15 cellular contexts compared by ENCODE assay signal in the genomic region with DNA sequence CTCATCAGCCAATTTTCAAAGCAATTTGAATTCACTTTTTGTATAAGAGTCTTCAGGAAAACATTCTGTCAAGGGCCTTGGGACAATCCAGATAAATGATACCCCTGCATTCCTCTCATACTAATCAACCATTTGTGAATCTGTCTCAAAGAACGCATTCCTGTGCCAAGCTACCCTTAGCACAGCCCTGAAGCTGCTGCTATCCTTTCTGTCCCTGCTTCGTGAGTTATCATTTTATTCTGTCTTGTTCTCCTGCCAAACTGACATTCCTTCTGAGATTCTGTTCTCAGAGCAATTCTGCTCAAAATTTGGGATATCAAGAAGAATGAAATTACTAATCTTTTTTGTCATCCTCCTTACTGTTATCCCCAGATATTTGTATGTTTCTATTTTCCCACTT.
DNase-seq lines count a peak whose midpoint lies in the region; ATAC-seq, FAIRE-seq and TF ChIP-seq lines count a peak whose summit lies in the region.
"Had no signal": no experiment of that assay in that cellular context is flagged by ENCODE, and none has a peak within 500 bp of the region (broad histone marks: within the 10 kb centered on the region; RNA-seq: fewer than 3 reads in every experiment).

No MANE protein-coding gene starts in this region.

- H3K4me3 ChIP-seq in Panc1 (ENCODE audit: low read depth in 2 of 2, low read length in 2 of 2) (no peak overlapping the region), endothelial cell of umbilical vein (replicated peaks in 1 of 3; ENCODE audit: insufficient read depth in 1 of 3, low read depth in 1 of 3, low read length in 3 of 3) (no peak overlapping the region), OCI-LY7 (ENCODE audit: low read depth, low read length, poor library complexity, severe bottlenecking) (no peak overlapping the region)

- H3K36me3 Mint-ChIP-seq in nephron progenitor cell (ENCODE audit: low read depth), result no peaks in the 10 kb centered on the region
- H3K36me3 Mint-ChIP-seq: activated naive CD4-positive, alpha-beta T cell treated with anti-CD3 and anti-CD28 coated beads, Interleukin-2, amount 50 U/mL, for 72 hours; immature natural killer cell had no signal

- H3K27me3 Mint-ChIP-seq in nephron progenitor cell (ENCODE audit: low read depth, poor library complexity), result peaks cover 2% of the 10 kb centered on the region

- no peak for ATAC-seq in Panc1
- ATAC-seq: activated naive CD4-positive, alpha-beta T cell treated with anti-CD3 and anti-CD28 coated beads, Interleukin-2, amount 50 U/mL, for 72 hours; PC-3 had no signal

- POLR2A ChIA-PET in Panc1 (lab: Charles Lee) (interaction anchor here (0.6 kb wide), 1 partner anchor 29 kb away, joined by 3 read pairs; no protein-coding TSS in a partner anchor), endothelial cell of umbilical vein (lab: Charles Lee) (no interaction called here), OCI-LY7 (lab: Charles Lee) (interaction anchor here (0.7 to 0.8 kb wide), 2 partner anchors 21 to 1967 kb away, joined by 3 to 5 read pairs; no protein-coding TSS in a partner anchor)

- CTCF ChIA-PET in Panc1 (lab: Charles Lee), result no interaction called here
- CTCF ChIA-PET in endothelial cell of umbilical vein (lab: Charles Lee), result interaction anchor here (1.1 to 1.5 kb wide), 2 partner anchors 10 to 11 kb away, joined by 3 read pairs; no protein-coding TSS in a partner anchor
- CTCF ChIA-PET in OCI-LY7 (lab: Charles Lee; ENCODE audit: unreplicated experiment), result no interaction called here

- H3K27me3 ChIP-seq in Panc1 (ENCODE audit: control insufficient read depth, insufficient read depth, low read length), result no peaks in the 10 kb centered on the region
- no peaks in the 10 kb centered on the region for H3K27me3 ChIP-seq in endothelial cell of umbilical vein (ENCODE audit: control insufficient read depth in 2 of 2, insufficient read depth in 2 of 2, low read length in 2 of 2)

- no peak for TF ChIP-seq POLR2A in endothelial cell of umbilical vein (IDR thresholded peaks at IDR 0.05; ENCODE audit: low read depth, low read length)

- peak; percentile 28 for FAIRE-seq in endothelial cell of umbilical vein (lab: Jason Lieb, UNC)

- H3K9me3 ChIP-seq in Panc1 (ENCODE audit: control insufficient read depth, insufficient read depth, low read depth, low read length) (no peaks in the 10 kb centered on the region), endothelial cell of umbilical vein (replicated peaks; ENCODE audit: control insufficient read depth, insufficient read depth, low read length) (no peaks in the 10 kb centered on the region), OCI-LY7 (ENCODE audit: low read length) (no peaks in the 10 kb centered on the region)

- no peak overlapping the region for H3K4me3 Mint-ChIP-seq in nephron progenitor cell
- H3K4me3 Mint-ChIP-seq: immature natural killer cell had no signal

- H3K79me2 ChIP-seq in endothelial cell of umbilical vein (ENCODE audit: control insufficient read depth, insufficient read depth, low read length) (no peaks in the 10 kb centered on the region), OCI-LY7 (ENCODE audit: insufficient read depth, low read depth, low read length) (no peaks in the 10 kb centered on the region)

- H3K27ac ChIP-seq in Panc1 (ENCODE audit: low read length) (peak overlapping the region; percentile 53; the same call in 1 of the 2 replicates), endothelial cell of umbilical vein (ENCODE audit: insufficient read depth, low read depth, low read length) (no peak overlapping the region), OCI-LY7 (ENCODE audit: low read depth, low read length, poor library complexity, severe bottlenecking) (no peak overlapping the region)

- H3K4me1 ChIP-seq in Panc1 (ENCODE audit: control insufficient read depth, insufficient read depth, low read length) (peaks cover 1% of the 10 kb centered on the region), endothelial cell of umbilical vein (ENCODE audit: control insufficient read depth, extremely low read depth, insufficient read depth, low read length) (peaks cover 6% of the 10 kb centered on the region), OCI-LY7 (ENCODE audit: insufficient read depth, low read length, poor library complexity, severe bottlenecking) (no peaks in the 10 kb centered on the region)

- H3K9me3 Mint-ChIP-seq in nephron progenitor cell, result peaks cover 22% of the 10 kb centered on the region
- H3K9me3 Mint-ChIP-seq: activated naive CD4-positive, alpha-beta T cell treated with anti-CD3 and anti-CD28 coated beads, Interleukin-2, amount 50 U/mL, for 72 hours had no signal

- no peak for TF ChIP-seq CTCF in Panc1 (IDR thresholded peaks at IDR 0.05)
- TF ChIP-seq CTCF in endothelial cell of umbilical vein (IDR thresholded peaks at IDR 0.05; ENCODE audit: extremely low read depth in 1 of 2, insufficient read depth in 1 of 2, low read depth in 1 of 2, low read length in 2 of 2), result no peak
- no peak for TF ChIP-seq CTCF in nephron progenitor cell (IDR thresholded peaks at IDR 0.05)
- TF ChIP-seq CTCF in OCI-LY7 (conservative IDR thresholded peaks at IDR 0.05; ENCODE audit: low read length), result no peak

- H3K9me1 ChIP-seq in endothelial cell of umbilical vein (replicated peaks; ENCODE audit: control insufficient read depth, extremely low read depth, insufficient read depth, low read length), result no peaks in the 10 kb centered on the region

- no peaks in the 10 kb centered on the region for H3K9me2 ChIP-seq in OCI-LY7 (ENCODE audit: insufficient read depth, low read length)

- in situ Hi-C loops in Panc1 (cut with HindIII; ENCODE audit: low pct_unique_long_range_greater_than_20kb, low sequenced_read_pairs), result no loop called here

- intact Hi-C loops in Panc1 (cut with micrococcal nuclease; ENCODE audit: unreplicated experiment), result no loop called here
- intact Hi-C loops in endothelial cell of umbilical vein (cut with micrococcal nuclease), result no loop called here
- intact Hi-C loops in OCI-LY7 (cut with micrococcal nuclease; ENCODE audit: unreplicated experiment), result no loop called here

- H3K4me2 ChIP-seq in endothelial cell of umbilical vein (ENCODE audit: insufficient read depth, low read length), result no peak overlapping the region
- no peak overlapping the region for H3K4me2 ChIP-seq in OCI-LY7 (ENCODE audit: low read length)

- H2AFZ ChIP-seq in endothelial cell of umbilical vein (ENCODE audit: low read depth, low read length) (no peak overlapping the region), OCI-LY7 (ENCODE audit: low read length) (no peak overlapping the region)

- peaks cover 13% of the 10 kb centered on the region for H3K4me1 Mint-ChIP-seq in nephron progenitor cell
- H3K4me1 Mint-ChIP-seq: immature natural killer cell had no signal

- dilution Hi-C loops in endothelial cell of umbilical vein (cut with MboI; ENCODE audit: extremely low pct_ligation_motif_present, low sequenced_read_pairs), result no loop called here

- H3K36me3 ChIP-seq in Panc1 (ENCODE audit: control insufficient read depth, insufficient read depth, low read length) (no peaks in the 10 kb centered on the region), endothelial cell of umbilical vein (ENCODE audit: control insufficient read depth in 2 of 2, extremely low read depth in 1 of 2, insufficient read depth in 2 of 2, low read length in 2 of 2) (no peaks in the 10 kb centered on the region), OCI-LY7 (ENCODE audit: insufficient read depth, low read length) (no peaks in the 10 kb centered on the region)

- no peak overlapping the region for H3K9ac ChIP-seq in endothelial cell of umbilical vein (replicated peaks; ENCODE audit: extremely low read depth, insufficient read depth, low read length)

- H4K20me1 ChIP-seq in endothelial cell of umbilical vein (replicated peaks; ENCODE audit: control insufficient read depth, extremely low read depth, insufficient read depth, low read length) (no peaks in the 10 kb centered on the region), OCI-LY7 (ENCODE audit: insufficient read depth, low read length) (no peaks in the 10 kb centered on the region)

- DNase-seq in EH (ENCODE audit: low read depth), result peak; percentile 84
- no peak for DNase-seq in Panc1 (ENCODE audit: low read depth, low spot score)
- no peak for DNase-seq in endothelial cell of umbilical vein (ENCODE audit: low read depth, low spot score)
- no peak for DNase-seq in nephron progenitor cell
- DNase-seq in OCI-LY7 (ENCODE audit: low spot score), result no peak
- no peak for DNase-seq in pons (ENCODE audit: low spot score)
- DNase-seq in DMS79 treated with DMSO at 0.1 percent for 48 hours (lab: John Stamatoyannopoulos, UW), result no peak
- no peak for DNase-seq in iPS-NIHi7 (ENCODE audit: extremely low spot score)
- DNase-seq: activated CD4-positive, CD25-positive, alpha-beta regulatory T cell treated with anti-CD3 and anti-CD28 coated beads, Interleukin-2, amount 50 U/mL, for 72 hours; immature natural killer cell; NCI-H1436; NCI-H510A treated with DMSO at 0.1 percent for 48 hours; PC-3; stimulated activated CD4-positive, alpha-beta T cell treated with anti-CD3 and anti-CD28 coated beads, Interleukin-15, amount 100 ng/mL, for 24 hours had no signal

- peak overlapping the region; percentile 27 for H3K27ac Mint-ChIP-seq in nephron progenitor cell
- H3K27ac Mint-ChIP-seq: activated naive CD4-positive, alpha-beta T cell treated with anti-CD3 and anti-CD28 coated beads, Interleukin-2, amount 50 U/mL, for 72 hours; immature natural killer cell had no signal

- BruUV-seq in Panc1 (replicated peaks; lab: Mats Ljungman, UMichigan) (no TSS peak), endothelial cell of umbilical vein (replicated peaks; lab: Mats Ljungman, UMichigan) (no TSS peak), OCI-LY7 (replicated peaks; lab: Mats Ljungman, UMichigan) (no TSS peak)

TF ChIP-seq in endothelial cell of umbilical vein, 7 proteins besides CTCF, POLR2A, EP300 and RAD21:
- TF ChIP-seq POLR2AphosphoS5 (IDR thresholded peaks at IDR 0.05; ENCODE audit: insufficient read depth, low read depth, low read length) (no peak), MYC (IDR thresholded peaks at IDR 0.05; ENCODE audit: low read depth, low read length) (no peak), GATA2 (IDR thresholded peaks at IDR 0.05; ENCODE audit: insufficient read depth, insufficient read length, low read depth, low read length) (no peak), EZH2 (IDR thresholded peaks at IDR 0.05; ENCODE audit: borderline replicate concordance, low read depth, low read length, severe bottlenecking) (no peak), JUN (IDR thresholded peaks at IDR 0.05; ENCODE audit: borderline replicate concordance, insufficient read depth, insufficient read length, low read depth) (no peak), FOS (IDR thresholded peaks at IDR 0.05; ENCODE audit: borderline replicate concordance, insufficient read depth, low read length) (no peak)
- TF ChIP-seq, protein P1, sequence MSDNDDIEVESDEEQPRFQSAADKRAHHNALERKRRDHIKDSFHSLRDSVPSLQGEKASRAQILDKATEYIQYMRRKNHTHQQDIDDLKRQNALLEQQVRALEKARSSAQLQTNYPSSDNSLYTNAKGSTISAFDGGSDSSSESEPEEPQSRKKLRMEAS (IDR thresholded peaks at IDR 0.05; ENCODE audit: insufficient read depth, insufficient read length), result no peak
